In genomic region chr1:163196449-163196787, GRCh38 we compare ENCODE assay signal across 17 cellular contexts.
"Had no signal": no experiment of that assay in that cellular context is flagged by ENCODE, and none has a peak within 500 bp of the region (broad histone marks: within the 10 kb centered on the region; RNA-seq: fewer than 3 reads in every experiment).

No MANE protein-coding gene starts in this region.

- ATAC-seq: activated T-helper 17 cell treated with anti-CD3 and anti-CD28 coated beads, Interleukin-2, amount 50 U/mL, for 72 hours; left colon; naive thymus-derived CD8-positive, alpha-beta T cell; stimulated activated naive B cell treated with anti-CD40 and anti-IgM and Interleukin-4, amounts not matched to agents 10 μg/mL and 1 μg/mL and 100 μg/mL, for 72 hours had no signal

- H3K4me3 ChIP-seq: colonic mucosa had no signal

- H3K27ac ChIP-seq: colonic mucosa, foreskin keratinocyte, neutrophil had no signal

- FAIRE-seq: TTC549 had no signal

- H3K36me3 ChIP-seq: colonic mucosa, neutrophil had no signal

- H3K4me1 Mint-ChIP-seq: activated CD4-positive, alpha-beta T cell treated with anti-CD3 and anti-CD28 coated beads, Interleukin-2, amount 10 ng/mL, durations not matched to agents 7 days and 5 days; activated T-helper 17 cell treated with anti-CD3 and anti-CD28 coated beads, Interleukin-2, amount 50 U/mL, for 72 hours; naive thymus-derived CD8-positive, alpha-beta T cell had no signal

- H3K4me1 ChIP-seq: colonic mucosa had no signal

- H3K27me3 Mint-ChIP-seq: activated T-helper 17 cell treated with anti-CD3 and anti-CD28 coated beads, Interleukin-2, amount 50 U/mL, for 72 hours had no signal

- H3K4me3 Mint-ChIP-seq: activated CD4-positive, alpha-beta T cell treated with anti-CD3 and anti-CD28 coated beads, Interleukin-2, amount 10 ng/mL, durations not matched to agents 7 days and 5 days; activated T-helper 17 cell treated with anti-CD3 and anti-CD28 coated beads, Interleukin-2, amount 50 U/mL, for 72 hours; naive thymus-derived CD8-positive, alpha-beta T cell; stimulated activated naive B cell treated with anti-CD40 and anti-IgM and Interleukin-4, amounts not matched to agents 10 μg/mL and 1 μg/mL and 100 μg/mL, for 72 hours had no signal

- H3K27me3 ChIP-seq: colonic mucosa, foreskin keratinocyte had no signal

- H3K9me3 ChIP-seq: colonic mucosa, neutrophil had no signal

- DNase-seq: activated CD4-positive, alpha-beta T cell treated with anti-CD3 and anti-CD28 coated beads, Interleukin-2, amount 10 ng/mL, durations not matched to agents 7 days and 5 days; activated CD4-positive, CD25-positive, alpha-beta regulatory T cell; activated CD8-positive, alpha-beta memory T cell treated with anti-CD3 and anti-CD28 coated beads for 24 hours; activated naive CD4-positive, alpha-beta T cell treated with Interleukin-2 at 50 U/mL for 16 hours; anterior cingulate cortex; colonic mucosa; effector CD4-positive, alpha-beta T cell; foreskin keratinocyte; head of caudate nucleus; left colon; mammary epithelial cell; naive thymus-derived CD8-positive, alpha-beta T cell; stimulated activated CD4-positive, alpha-beta T cell treated with anti-CD3 and anti-CD28 coated beads, Interleukin-2, amount 100 ng/mL, for 48 hours; stimulated activated naive B cell treated with anti-CD40 and anti-IgM and Interleukin-4, amounts not matched to agents 10 μg/mL and 1 μg/mL and 100 μg/mL, for 72 hours had no signal

- H3K27ac Mint-ChIP-seq: activated CD4-positive, alpha-beta T cell treated with anti-CD3 and anti-CD28 coated beads, Interleukin-2, amount 10 ng/mL, durations not matched to agents 7 days and 5 days; activated T-helper 17 cell treated with anti-CD3 and anti-CD28 coated beads, Interleukin-2, amount 50 U/mL, for 72 hours; naive thymus-derived CD8-positive, alpha-beta T cell; stimulated activated naive B cell treated with anti-CD40 and anti-IgM and Interleukin-4, amounts not matched to agents 10 μg/mL and 1 μg/mL and 100 μg/mL, for 72 hours had no signal

- H3K36me3 Mint-ChIP-seq: naive thymus-derived CD8-positive, alpha-beta T cell; stimulated activated naive B cell treated with anti-CD40 and anti-IgM and Interleukin-4, amounts not matched to agents 10 μg/mL and 1 μg/mL and 100 μg/mL, for 72 hours had no signal

- H3K9me3 Mint-ChIP-seq: activated CD4-positive, alpha-beta T cell treated with anti-CD3 and anti-CD28 coated beads, Interleukin-2, amount 10 ng/mL, durations not matched to agents 7 days and 5 days; activated T-helper 17 cell treated with anti-CD3 and anti-CD28 coated beads, Interleukin-2, amount 50 U/mL, for 72 hours; naive thymus-derived CD8-positive, alpha-beta T cell; stimulated activated naive B cell treated with anti-CD40 and anti-IgM and Interleukin-4, amounts not matched to agents 10 μg/mL and 1 μg/mL and 100 μg/mL, for 72 hours had no signal
